ENCODE assay signal across 8 cellular contexts in the genomic region with DNA sequence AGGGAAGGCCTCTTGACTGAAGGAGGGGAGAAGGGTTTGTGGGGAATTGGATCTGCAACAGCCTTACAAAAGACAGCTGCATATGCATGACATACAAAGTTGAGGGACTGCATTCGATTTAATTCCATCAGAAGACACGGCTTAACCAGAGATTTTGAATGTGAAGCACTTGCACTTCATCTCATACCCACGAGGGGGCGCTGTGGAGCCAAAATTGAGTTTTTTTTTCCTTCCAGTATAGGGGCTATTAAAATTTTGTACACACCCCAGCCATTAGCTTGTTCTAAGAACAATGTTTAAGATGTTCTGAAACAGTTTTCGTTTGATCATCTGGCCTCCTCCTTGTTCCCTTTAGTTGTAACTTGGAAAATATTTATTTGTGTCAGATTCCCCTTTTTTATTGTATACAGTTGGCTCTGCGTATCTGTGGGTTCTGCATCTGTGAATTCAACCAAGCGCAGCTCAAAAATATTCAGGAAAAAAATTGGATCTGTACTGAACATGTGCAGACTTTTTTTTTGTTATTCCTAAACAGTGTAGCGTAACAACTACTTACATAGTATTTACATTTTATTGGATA. TPM values are rescaled to one million over a fixed set of nuclear protein-coding genes. Genes with fewer than 3 reads are reported as not detected.
DNase-seq lines count a peak whose midpoint lies in the region; ATAC-seq, FAIRE-seq and TF ChIP-seq lines count a peak whose summit lies in the region.

No MANE protein-coding gene starts in this region.

- TF ChIP-seq CTCF in pancreas (IDR thresholded peaks at IDR 0.05) (peak; percentile 96 to 99 (median 97)), type B pancreatic cell (conservative IDR thresholded peaks at IDR 0.05) (peak; percentile 99)

- H3K4me1 Mint-ChIP-seq in type B pancreatic cell (ENCODE audit: unreplicated experiment) = peaks cover 22% of the 10 kb centered on the region

- H3K36me3 ChIP-seq in pancreas = peaks cover 0 to 30% (median 12%) of the 10 kb centered on the region in 3 donors

- H3K27ac ChIP-seq in pancreas = peak overlapping the region in 2 of 4 donors; percentile 96 to 98

- intact Hi-C loops in pancreas (cut with DNase I) = loop anchor here in 2 of 3 donors (5.0 to 10.0 kb wide), 4 partner anchors 193 to 503 kb away; no protein-coding TSS in a partner anchor

- H3K4me1 ChIP-seq in pancreas = peaks cover 7 to 12% (median 12%) of the 10 kb centered on the region in 3 donors

- no peaks in the 10 kb centered on the region for H3K27me3 Mint-ChIP-seq in type B pancreatic cell

- no peaks in the 10 kb centered on the region for H3K9me3 ChIP-seq in pancreas

- peak overlapping the region; percentile 70 for H3K27ac Mint-ChIP-seq in type B pancreatic cell

- DNase-seq in DMS114 treated with DMSO at 0.1 percent for 48 hours (lab: John Stamatoyannopoulos, UW; ENCODE audit: unreplicated experiment) = peak; percentile 51
- peak; percentile 52 for DNase-seq in KG1 (lab: John Stamatoyannopoulos, UW)
- peak; percentile 77 for DNase-seq in SK-MEL-5 (ENCODE audit: low read depth, low spot score)
- peak; percentile 72 for DNase-seq in activated naive CD4-positive, alpha-beta T cell treated with anti-CD3 and anti-CD28 coated beads, Interleukin-2, amount 50 U/mL, for 16 hours
- peak; percentile 60 for DNase-seq in globus pallidus (ENCODE audit: low spot score)
- peak in 5 of 6 donors; percentile 22 to 80 (median 46) for DNase-seq in pancreas
- peak; percentile 75 for DNase-seq in type B pancreatic cell (ENCODE audit: extremely low spot score, unreplicated experiment)

- peak; percentile 34 for FAIRE-seq in pancreas (lab: Jason Lieb, UNC)

- peak overlapping the region in 3 of 4 donors; percentile 91 to 100 (median 100) for H3K4me3 ChIP-seq in pancreas

- no peaks in the 10 kb centered on the region for H3K9me3 Mint-ChIP-seq in type B pancreatic cell

- in situ Hi-C loops in SK-MEL-5 (cut with HindIII; ENCODE audit: low pct_unique_long_range_greater_than_20kb, low sequenced_read_pairs) = loop anchor here (10.0 kb wide), 1 partner anchor 193 kb away; no protein-coding TSS in a partner anchor

- peaks cover 10% of the 10 kb centered on the region for H3K36me3 Mint-ChIP-seq in type B pancreatic cell

- 29 to 33% methylated on average over 8 of the region's 8 CpGs for WGBS in pancreas, 2 donors

- H3K4me3 Mint-ChIP-seq in type B pancreatic cell = peak overlapping the region; percentile 96

- H3K27me3 ChIP-seq in pancreas = no peaks in the 10 kb centered on the region

- ATAC-seq in pancreas (peak in 3 of 4 donors; percentile 12 to 30 (median 29)), HG03097 (IDR thresholded peaks at IDR 0.05; ENCODE audit: low FRiP score, unreplicated experiment) (no peak)

RNA-seq across cellular contexts. Expression of gene SUDS3, which starts 1.6 kb away (rescaled TPM):
- 42.4 and 56.0 TPM in 2 replicates for total RNA-seq in SK-MEL-5 (2014; rRNA removed; shearing (Covaris generic))
- polyA plus RNA-seq in SK-MEL-5 (2015; cell fraction: cytosol; rRNA removed) = 29.4 and 33.4 TPM in 2 replicates
- polyA plus RNA-seq in SK-MEL-5 (2015; cell fraction: nucleus; rRNA removed) = 50.3 and 52.7 TPM in 2 replicates
- total RNA-seq in pancreas = 10 to 100 TPM; 12.5 to 26.8 (median 15.4) TPM
- 10 to 100 TPM; 10.6 to 14.8 TPM for polyA plus RNA-seq in pancreas
- total RNA-seq in type B pancreatic cell (ENCODE audit: low replicate concordance) = 42.1 and 49.2 TPM in 2 replicates

RNA-seq across cellular contexts. Expression of gene TAOK3, which starts 5.3 kb away (rescaled TPM):
- 36.5 and 39.0 TPM in 2 replicates for total RNA-seq in SK-MEL-5 (2014; rRNA removed; shearing (Covaris generic))
- polyA plus RNA-seq in SK-MEL-5 (2015; cell fraction: cytosol; rRNA removed) = 33.2 and 41.8 TPM in 2 replicates
- polyA plus RNA-seq in SK-MEL-5 (2015; cell fraction: nucleus; rRNA removed) = 36.5 and 41.5 TPM in 2 replicates
- total RNA-seq in pancreas = 10 to 100 TPM in 4 of 6 donors, 1 to 10 TPM in 2; 8.9 to 21.0 (median 12.5) TPM
- 10 to 100 TPM in 1 of 2 donors, 1 to 10 TPM in 1; 7.9 to 11.1 TPM for polyA plus RNA-seq in pancreas
- total RNA-seq in type B pancreatic cell (ENCODE audit: low replicate concordance) = 15.8 and 23.6 TPM in 2 replicates
